In the genomic region with DNA sequence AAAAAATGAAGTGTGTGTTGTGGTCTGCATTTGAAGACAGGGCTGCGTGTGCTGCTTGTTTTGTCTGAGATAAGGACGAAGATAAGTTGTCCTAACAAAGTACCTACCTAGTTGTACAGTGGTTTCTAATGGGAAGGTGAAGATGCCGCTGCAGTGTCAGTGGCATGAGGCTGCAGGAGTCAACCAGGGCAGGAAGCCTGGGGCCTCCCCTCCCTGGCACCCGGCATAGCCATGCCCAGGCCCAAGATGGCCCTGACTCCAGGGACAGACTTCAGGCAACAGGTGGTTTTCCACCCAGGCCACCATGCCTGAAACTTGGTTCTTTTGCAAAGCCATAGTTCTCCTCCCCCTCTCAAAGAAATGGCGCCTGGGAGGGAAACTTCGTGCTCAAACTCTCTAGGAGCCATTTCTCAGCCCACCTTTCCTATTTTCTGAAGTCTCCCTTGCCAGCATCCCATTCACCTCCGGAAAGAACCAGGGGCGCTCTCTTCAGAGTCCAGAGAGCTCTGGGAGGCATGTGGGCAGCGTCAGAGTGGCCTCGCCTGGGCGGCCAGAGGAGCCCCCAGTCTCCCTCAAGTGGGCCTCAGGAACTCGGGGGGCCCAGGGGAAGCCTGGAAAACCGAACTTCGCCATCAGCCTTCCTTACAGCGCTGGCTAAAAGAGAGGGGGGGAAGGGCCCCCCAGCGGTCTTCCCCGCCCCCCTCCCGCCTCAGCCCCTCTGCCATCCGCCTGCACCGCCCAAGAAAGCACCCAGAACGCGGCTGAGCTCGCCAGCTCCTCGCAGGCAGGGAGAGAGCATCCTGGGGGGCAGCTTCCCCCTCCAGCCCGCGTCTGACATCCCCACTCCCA, we compare ENCODE assay signal across 8 cellular contexts. TPM values are rescaled to one million over a fixed set of nuclear protein-coding genes. Genes with fewer than 3 reads are reported as not detected.
DNase-seq lines count a peak whose midpoint lies in the region; ATAC-seq and TF ChIP-seq lines count a peak whose summit lies in the region.

No MANE protein-coding gene starts in this region.

- H3K36me3 Mint-ChIP-seq in activated CD4-positive, alpha-beta memory T cell treated with anti-CD3 and anti-CD28 coated beads for 36 hours = no peaks in the 10 kb centered on the region

- H3K4me1 ChIP-seq in HUES6 (ENCODE audit: control insufficient read depth, insufficient read depth, low read length) (peaks cover 11% of the 10 kb centered on the region), parathyroid adenoma (peaks cover 29% of the 10 kb centered on the region)

- peak overlapping the region; percentile 76 for H2AFZ ChIP-seq in parathyroid adenoma

- H3K4me1 Mint-ChIP-seq in activated CD4-positive, alpha-beta memory T cell treated with anti-CD3 and anti-CD28 coated beads for 36 hours (ENCODE audit: low read depth) = peaks cover 51% of the 10 kb centered on the region

- H3K36me3 ChIP-seq in HUES6 (ENCODE audit: control insufficient read depth, insufficient read depth, low read length) (no peaks in the 10 kb centered on the region), parathyroid adenoma (ENCODE audit: control insufficient read depth, insufficient read depth, low read length) (no peaks in the 10 kb centered on the region)

- peak overlapping the region; percentile 88 for H3K27ac Mint-ChIP-seq in activated CD4-positive, alpha-beta memory T cell treated with anti-CD3 and anti-CD28 coated beads for 36 hours

- peak overlapping the region; percentile 69 for H3K9ac ChIP-seq in HUES6 (ENCODE audit: low read length)
- H3K9ac ChIP-seq in parathyroid adenoma = peak overlapping the region; percentile 5

- H3K27me3 Mint-ChIP-seq in activated CD4-positive, alpha-beta memory T cell treated with anti-CD3 and anti-CD28 coated beads for 36 hours = no peaks in the 10 kb centered on the region

- H3K27ac ChIP-seq in HUES6 (ENCODE audit: low read depth, low read length) (no peak overlapping the region), parathyroid adenoma (peak overlapping the region; percentile 85)

- peaks cover 15% of the 10 kb centered on the region for H3K79me2 ChIP-seq in parathyroid adenoma

- POLR2A ChIA-PET in activated CD4-positive, alpha-beta memory T cell treated with anti-CD3 and anti-CD28 coated beads for 36 hours (lab: Charles Lee) = interaction anchor here (0.6 to 1.2 kb wide), 4 partner anchors 20 to 387 kb away, joined by 3 to 4 read pairs (median 4); a partner anchor contains a TSS

- H3K9me3 Mint-ChIP-seq in activated CD4-positive, alpha-beta memory T cell treated with anti-CD3 and anti-CD28 coated beads for 36 hours = no peaks in the 10 kb centered on the region

- peak overlapping the region; percentile 83 for H3K4me2 ChIP-seq in parathyroid adenoma (ENCODE audit: low read length)

- ATAC-seq in HG02571 (IDR thresholded peaks at IDR 0.05; ENCODE audit: unreplicated experiment) = no peak
- no peak for ATAC-seq in GM19324 (IDR thresholded peaks at IDR 0.05; ENCODE audit: low FRiP score, unreplicated experiment)

- H3K4me3 Mint-ChIP-seq in activated CD4-positive, alpha-beta memory T cell treated with anti-CD3 and anti-CD28 coated beads for 36 hours = peak overlapping the region; percentile 85

- CTCF ChIA-PET in activated CD4-positive, alpha-beta memory T cell treated with anti-CD3 and anti-CD28 coated beads for 36 hours (lab: Charles Lee) = interaction anchor here (1.0 kb wide), 1 partner anchor 164 kb away, joined by 3 read pairs; no protein-coding TSS in a partner anchor

- intact Hi-C loops in activated CD4-positive, alpha-beta memory T cell treated with anti-CD3 and anti-CD28 coated beads for 36 hours (cut with micrococcal nuclease) = loop anchor here (5.0 to 10.0 kb wide), 2 partner anchors 188 to 830 kb away; a partner anchor contains a TSS

- H3K4me3 ChIP-seq in HUES6 (ENCODE audit: low read depth, low read length) = peak overlapping the region; percentile 99
- H3K4me3 ChIP-seq in epithelial cell of proximal tubule (ENCODE audit: low read depth, low read length) = peak overlapping the region; percentile 90
- peak overlapping the region; percentile 59 for H3K4me3 ChIP-seq in parathyroid adenoma (ENCODE audit: low read depth, low read length)

- no peaks in the 10 kb centered on the region for H3K9me3 ChIP-seq in HUES6 (ENCODE audit: control insufficient read depth, insufficient read depth, low read depth, low read length)
- no peaks in the 10 kb centered on the region for H3K9me3 ChIP-seq in parathyroid adenoma (ENCODE audit: control insufficient read depth, low read length)

- H3K27me3 ChIP-seq in HUES6 (ENCODE audit: control insufficient read depth, insufficient read depth, low read length) = no peaks in the 10 kb centered on the region
- no peaks in the 10 kb centered on the region for H3K27me3 ChIP-seq in parathyroid adenoma (ENCODE audit: control insufficient read depth, insufficient read depth, low read length)

- TF ChIP-seq CTCF in epithelial cell of proximal tubule (conservative IDR thresholded peaks at IDR 0.05; ENCODE audit: low read depth, low read length) (no peak), parathyroid adenoma (IDR thresholded peaks at IDR 0.05) (no peak)

- peak; percentile 55 for DNase-seq in activated CD4-positive, alpha-beta memory T cell treated with anti-CD3 and anti-CD28 coated beads for 36 hours
- no peak for DNase-seq in epithelial cell of proximal tubule (ENCODE audit: low read depth)
- DNase-seq in NCI-H524 treated with DMSO at 0.1 percent for 48 hours (lab: John Stamatoyannopoulos, UW) = no peak
- DNase-seq in NCI-H510A treated with DMSO at 0.1 percent for 48 hours (lab: John Stamatoyannopoulos, UW) = no peak

RNA-seq across cellular contexts. Expression of a gene that starts 2.0 kb away (rescaled TPM):
- 10 to 100 TPM; 17.4 to 20.5 TPM for total RNA-seq in activated CD4-positive, alpha-beta memory T cell treated with anti-CD3 and anti-CD28 coated beads for 36 hours
- 3.6 and 10.1 TPM in 2 replicates for total RNA-seq in epithelial cell of proximal tubule
